Comparison of ENCODE assay signal across 8 cellular contexts in genomic region chr7:37342665-37343471, GRCh38.
DNase-seq lines count a peak whose midpoint lies in the region; ATAC-seq and TF ChIP-seq lines count a peak whose summit lies in the region.

No MANE protein-coding gene starts in this region.

- peaks cover 34 to 36% of the 10 kb centered on the region in 2 donors for H3K4me1 Mint-ChIP-seq in natural killer cell
- H3K4me1 Mint-ChIP-seq in mesothelial cell of epicardium = peaks cover 4% of the 10 kb centered on the region

- H3K4me3 Mint-ChIP-seq in natural killer cell (peak overlapping the region; percentile 88), mesothelial cell of epicardium (no peak overlapping the region)

- peak; percentile 87 for DNase-seq in SIG-M5 treated with dmso at 0.1 percent for 504 hours (lab: John Stamatoyannopoulos, UW; ENCODE audit: unreplicated experiment)
- DNase-seq in activated naive CD4-positive, alpha-beta T cell (lab: John Stamatoyannopoulos, UW) = peak; percentile 9 to 55 (median 32)
- DNase-seq in natural killer cell = peak; percentile 38
- DNase-seq in aorta = no peak
- DNase-seq in mesothelial cell of epicardium (ENCODE audit: low spot score in 2 of 2, unreplicated experiment in 2 of 2) = no peak
- no peak for DNase-seq in NCI-H1048 (lab: John Stamatoyannopoulos, UW)

- WGBS in aorta, 2 donors = 83 to 84% methylated on average over 20 of the region's 20 CpGs

- peak overlapping the region; percentile 84 to 91 for H3K27ac Mint-ChIP-seq in natural killer cell
- no peak overlapping the region for H3K27ac Mint-ChIP-seq in mesothelial cell of epicardium

- intact Hi-C loops in natural killer cell (cut with micrococcal nuclease) (loop anchor here (2.0 kb wide), 1 partner anchor 58 kb away; no protein-coding TSS in a partner anchor), aorta (cut with DNase I) (no loop called here)

- H3K9me3 Mint-ChIP-seq in natural killer cell (no peaks in the 10 kb centered on the region), mesothelial cell of epicardium (no peaks in the 10 kb centered on the region)

- H3K36me3 ChIP-seq in aorta (ENCODE audit: control insufficient read depth in 1 of 2, insufficient read depth in 2 of 2, low read length in 1 of 2) = no peaks in the 10 kb centered on the region

- ATAC-seq in GM18858 (IDR thresholded peaks at IDR 0.05; ENCODE audit: unreplicated experiment) = peak; percentile 51
- ATAC-seq in HG02943 (IDR thresholded peaks at IDR 0.05; ENCODE audit: low read depth, unreplicated experiment) = peak; percentile 50
- ATAC-seq in natural killer cell = peak; percentile 83 to 91 (median 84)
- peak; percentile 51 for ATAC-seq in aorta (ENCODE audit: low FRiP score)

- TF ChIP-seq CTCF in natural killer cell (IDR thresholded peaks at IDR 0.05) (no peak), mesothelial cell of epicardium (IDR thresholded peaks at IDR 0.05; ENCODE audit: unreplicated experiment) (no peak)

- H3K27me3 ChIP-seq in aorta (ENCODE audit: control insufficient read depth in 1 of 2, insufficient read depth in 2 of 2, low read length in 1 of 2) = no peaks in the 10 kb centered on the region

- no peaks in the 10 kb centered on the region for H3K27me3 Mint-ChIP-seq in natural killer cell (ENCODE audit: low read depth in 2 of 2)
- H3K27me3 Mint-ChIP-seq in mesothelial cell of epicardium (ENCODE audit: low read depth) = no peaks in the 10 kb centered on the region

- H3K27ac ChIP-seq in aorta (ENCODE audit: low read depth in 1 of 2, low read length in 2 of 2) = no peak overlapping the region

- peaks cover 10% of the 10 kb centered on the region for H3K36me3 Mint-ChIP-seq in natural killer cell
- H3K36me3 Mint-ChIP-seq in mesothelial cell of epicardium = no peaks in the 10 kb centered on the region

- H3K4me1 ChIP-seq in aorta (ENCODE audit: control insufficient read depth in 1 of 2, insufficient read depth in 2 of 2, low read length in 2 of 2) = peaks cover 0 to 3% of the 10 kb centered on the region in 2 donors

- no peaks in the 10 kb centered on the region for H3K9me3 ChIP-seq in aorta (ENCODE audit: control insufficient read depth, low read length)

- H3K4me3 ChIP-seq in aorta (ENCODE audit: low read length in 2 of 2) = no peak overlapping the region

Comparison
In these comparisons a context has a peak if more than half of its experiments do, and no peak if none do; other contexts are left out.
1. DNase-seq: peak in SIG-M5 treated with dmso at 0.1 percent for 504 hours (single experiment), activated naive CD4-positive, alpha-beta T cell (4 of 4) and natural killer cell (single experiment); none in aorta (0 of 2), mesothelial cell of epicardium (0 of 2) and NCI-H1048 (single experiment).
2. Peak in every context shown above with its lines, with median percentiles within 50 percentile points of each other: ATAC-seq.